Comparison of ENCODE assay signal across 1 cellular context in genomic region chr1:53431244-53431643, GRCh38.
TF ChIP-seq lines count a peak whose summit lies in the region.

No MANE protein-coding gene starts in this region.

TF ChIP-seq in K562, 482 proteins besides CTCF, POLR2A, EP300 and RAD21:
- no peak for TF ChIP-seq HMBOX1 (IDR thresholded peaks at IDR 0.05)
- TF ChIP-seq MYNN (IDR thresholded peaks at IDR 0.05) = no peak
- TF ChIP-seq MYNN (CRISPR knock-in tag; IDR thresholded peaks at IDR 0.05) = no peak
- no peak for TF ChIP-seq SLC30A9 (CRISPR knock-in tag; IDR thresholded peaks at IDR 0.05)
- no peak for TF ChIP-seq NCOR1 (IDR thresholded peaks at IDR 0.05)
- TF ChIP-seq NRF1 (conservative IDR thresholded peaks at IDR 0.05 in 1 of 2, IDR thresholded peaks at IDR 0.05 in 1 of 2) = peak; percentile 54 to 60; a peak in 3 of 4 replicates
- no peak for TF ChIP-seq ILF3 (IDR thresholded peaks at IDR 0.05; ENCODE audit: borderline replicate concordance)
- no peak for TF ChIP-seq ZNF143 (CRISPR knock-in tag; IDR thresholded peaks at IDR 0.05)
- no peak for TF ChIP-seq HDAC8 (tag; IDR thresholded peaks at IDR 0.05)
- TF ChIP-seq ZNF277 (CRISPR knock-in tag; IDR thresholded peaks at IDR 0.05; ENCODE audit: borderline replicate concordance) = no peak
